15 cellular contexts compared by ENCODE assay signal in genomic region chr17:16191604-16192003, GRCh38.
"Had no signal": no experiment of that assay in that cellular context is flagged by ENCODE, and none has a peak within 500 bp of the region (broad histone marks: within the 10 kb centered on the region; RNA-seq: fewer than 3 reads in every experiment).

No MANE protein-coding gene starts in this region.

- FAIRE-seq: kidney had no signal

- H3K4me3 Mint-ChIP-seq: naive thymus-derived CD4-positive, alpha-beta T cell; stimulated activated naive B cell treated with anti-CD40 and anti-IgM and Interleukin-4, amounts not matched to agents 10 μg/mL and 1 μg/mL and 100 μg/mL, for 72 hours; T-helper 1 cell treated with Interleukin-12 subunit alpha and Interleukin-12 subunit beta and Interleukin-4 antibody, amounts not matched to agents 30 μg/mL and 1 μg/mL, for 36 hours had no signal

- H3K27ac Mint-ChIP-seq: stimulated activated naive B cell treated with anti-CD40 and anti-IgM and Interleukin-4, amounts not matched to agents 10 μg/mL and 1 μg/mL and 100 μg/mL, for 72 hours; T-helper 1 cell treated with Interleukin-12 subunit alpha and Interleukin-12 subunit beta and Interleukin-4 antibody, amounts not matched to agents 30 μg/mL and 1 μg/mL, for 36 hours had no signal

- H3K27me3 ChIP-seq: brain microvascular endothelial cell, neutrophil, sigmoid colon, transverse colon had no signal

- DNase-seq: activated CD4-positive, alpha-beta T cell treated with anti-CD3 and anti-CD28 coated beads, Interleukin-2, amount 50 U/mL, for 1 hour; activated naive CD4-positive, alpha-beta T cell; brain microvascular endothelial cell; cerebellar nuclear complex; kidney; midbrain; naive thymus-derived CD4-positive, alpha-beta T cell; posterior cingulate gyrus; sigmoid colon; stimulated activated CD4-positive, alpha-beta T cell treated with anti-CD3 and anti-CD28 coated beads, Interleukin-2, amount 100 ng/mL, for 24 hours; stimulated activated naive B cell treated with anti-CD40 and anti-IgM and Interleukin-4, amounts not matched to agents 10 μg/mL and 1 μg/mL and 100 μg/mL, for 72 hours; substantia nigra; transverse colon had no signal

- H3K27ac ChIP-seq: brain microvascular endothelial cell, neutrophil, sigmoid colon, transverse colon had no signal

- ATAC-seq: naive thymus-derived CD4-positive, alpha-beta T cell; stimulated activated naive B cell treated with anti-CD40 and anti-IgM and Interleukin-4, amounts not matched to agents 10 μg/mL and 1 μg/mL and 100 μg/mL, for 72 hours had no signal

- H3K27me3 Mint-ChIP-seq: naive thymus-derived CD4-positive, alpha-beta T cell; stimulated activated naive B cell treated with anti-CD40 and anti-IgM and Interleukin-4, amounts not matched to agents 10 μg/mL and 1 μg/mL and 100 μg/mL, for 72 hours had no signal

- H3K9me3 Mint-ChIP-seq: naive thymus-derived CD4-positive, alpha-beta T cell; stimulated activated naive B cell treated with anti-CD40 and anti-IgM and Interleukin-4, amounts not matched to agents 10 μg/mL and 1 μg/mL and 100 μg/mL, for 72 hours; T-helper 1 cell treated with Interleukin-12 subunit alpha and Interleukin-12 subunit beta and Interleukin-4 antibody, amounts not matched to agents 30 μg/mL and 1 μg/mL, for 36 hours had no signal

- H3K4me3 ChIP-seq: sigmoid colon, transverse colon had no signal

- H3K9me3 ChIP-seq: neutrophil, sigmoid colon, transverse colon had no signal
